In genomic region chr4:104146048-104146447, GRCh38 we compare ENCODE assay signal across 26 cellular contexts.
"Had no signal": no experiment of that assay in that cellular context is flagged by ENCODE, and none has a peak within 500 bp of the region (broad histone marks: within the 10 kb centered on the region; RNA-seq: fewer than 3 reads in every experiment).

No MANE protein-coding gene starts in this region.

- H3K27me3 ChIP-seq: colonic mucosa, esophagus squamous epithelium, gastroesophageal sphincter, heart left ventricle, left lung had no signal

- H3K9me3 ChIP-seq: colonic mucosa, esophagus squamous epithelium, gastroesophageal sphincter, heart left ventricle, left lung, lower lobe of right lung, mucosa of descending colon had no signal

- H3K36me3 ChIP-seq: colonic mucosa, esophagus squamous epithelium, gastroesophageal sphincter, heart left ventricle, left lung, lower lobe of right lung had no signal

- DNase-seq: colonic mucosa; cortex of kidney; effector CD8-positive, alpha-beta T cell; effector memory CD8-positive, alpha-beta T cell; endodermal cell; erythroblast; esophagus squamous epithelium; foreskin fibroblast; foreskin melanocyte; heart left ventricle; hippocampal formation; left cardiac atrium; left lung; left ventricle myocardium superior; lower lobe of right lung; mesendoderm; midbrain; mucosa of descending colon; naive B cell; naive thymus-derived CD8-positive, alpha-beta T cell had no signal

- ATAC-seq: effector memory CD8-positive, alpha-beta T cell; esophagus mucosa; gastroesophageal sphincter; heart left ventricle; left cardiac atrium; left lung; left ventricle myocardium superior; lower lobe of right lung; mucosa of descending colon; naive thymus-derived CD8-positive, alpha-beta T cell had no signal

- H3K4me3 ChIP-seq: colonic mucosa, esophagus squamous epithelium, gastroesophageal sphincter, heart left ventricle, left lung, lower lobe of right lung, mucosa of descending colon had no signal

- H3K27ac ChIP-seq: colonic mucosa, epithelial cell of prostate, esophagus squamous epithelium, gastroesophageal sphincter, heart left ventricle, left lung, lower lobe of right lung had no signal

- H3K4me1 ChIP-seq: colonic mucosa, esophagus squamous epithelium, gastroesophageal sphincter, heart left ventricle, left lung, lower lobe of right lung had no signal

- FAIRE-seq: endometrium, islet of Langerhans, keratinocyte had no signal
